Comparison of ENCODE assay signal across 1 cellular context in genomic region chr14:51095854-51096823, GRCh38.
TF ChIP-seq lines count a peak whose summit lies in the region.

No MANE protein-coding gene starts in this region.

TF ChIP-seq in SK-N-SH treated with all-trans-retinoic acid at 6 μM for 48 hours, 23 proteins besides CTCF, POLR2A, EP300 and RAD21 (continued from another document):
- TF ChIP-seq CSRNP3 (CRISPR knock-in tag; IDR thresholded peaks at IDR 0.05) (no peak), ZC3H10 (CRISPR knock-in tag; IDR thresholded peaks at IDR 0.05) (no peak), CSDC2 (CRISPR knock-in tag; IDR thresholded peaks at IDR 0.05) (no peak), ARNTL (CRISPR knock-in tag; IDR thresholded peaks at IDR 0.05; ENCODE audit: borderline replicate concordance, low read depth) (no peak)
